2 cellular contexts compared by ENCODE assay signal in the genomic region with DNA sequence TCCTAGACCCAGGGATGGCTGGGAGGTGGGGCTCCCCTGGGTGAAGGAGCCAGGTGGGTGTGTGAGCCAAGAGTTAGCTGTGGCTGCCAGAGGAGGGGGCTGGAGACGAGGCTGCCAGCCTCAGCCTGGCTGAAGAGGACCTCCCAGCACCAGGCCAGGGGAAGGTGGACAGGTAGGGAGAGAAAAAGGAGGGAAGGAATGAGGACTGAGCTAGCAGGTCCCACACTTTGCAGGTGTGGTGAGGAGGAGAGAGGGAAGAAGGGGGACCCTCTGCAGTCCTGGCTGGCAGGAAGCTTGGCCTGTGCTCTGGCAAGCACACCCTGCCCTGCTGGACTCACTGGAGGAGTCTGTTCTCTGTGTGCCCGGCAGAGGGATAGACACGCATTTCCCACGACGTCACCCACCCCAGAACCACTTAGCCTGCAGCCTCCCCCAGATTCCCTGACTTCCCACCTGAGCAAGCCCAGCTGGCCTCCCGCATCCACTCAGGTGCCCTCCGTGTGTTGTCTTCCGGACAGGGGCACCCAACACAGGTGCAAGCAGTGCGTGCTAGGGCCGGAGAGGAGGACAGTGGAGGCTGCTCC.
TF ChIP-seq lines count a peak whose summit lies in the region.

No MANE protein-coding gene starts in this region.

TF ChIP-seq in A549, 52 proteins besides CTCF, POLR2A, EP300 and RAD21 (continued from another document):
- TF ChIP-seq, protein P1, sequence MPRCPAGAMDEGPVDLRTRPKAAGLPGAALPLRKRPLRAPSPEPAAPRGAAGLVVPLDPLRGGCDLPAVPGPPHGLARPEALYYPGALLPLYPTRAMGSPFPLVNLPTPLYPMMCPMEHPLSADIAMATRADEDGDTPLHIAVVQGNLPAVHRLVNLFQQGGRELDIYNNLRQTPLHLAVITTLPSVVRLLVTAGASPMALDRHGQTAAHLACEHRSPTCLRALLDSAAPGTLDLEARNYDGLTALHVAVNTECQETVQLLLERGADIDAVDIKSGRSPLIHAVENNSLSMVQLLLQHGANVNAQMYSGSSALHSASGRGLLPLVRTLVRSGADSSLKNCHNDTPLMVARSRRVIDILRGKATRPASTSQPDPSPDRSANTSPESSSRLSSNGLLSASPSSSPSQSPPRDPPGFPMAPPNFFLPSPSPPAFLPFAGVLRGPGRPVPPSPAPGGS (IDR thresholded peaks at IDR 0.05) = no peak
- no peak for TF ChIP-seq BHLHE40 (IDR thresholded peaks at IDR 0.05; ENCODE audit: low read depth, low read length)

TF ChIP-seq in GM23338, 12 proteins besides CTCF, POLR2A, EP300 and RAD21 (continued from another document):
- TF ChIP-seq, protein P2, sequence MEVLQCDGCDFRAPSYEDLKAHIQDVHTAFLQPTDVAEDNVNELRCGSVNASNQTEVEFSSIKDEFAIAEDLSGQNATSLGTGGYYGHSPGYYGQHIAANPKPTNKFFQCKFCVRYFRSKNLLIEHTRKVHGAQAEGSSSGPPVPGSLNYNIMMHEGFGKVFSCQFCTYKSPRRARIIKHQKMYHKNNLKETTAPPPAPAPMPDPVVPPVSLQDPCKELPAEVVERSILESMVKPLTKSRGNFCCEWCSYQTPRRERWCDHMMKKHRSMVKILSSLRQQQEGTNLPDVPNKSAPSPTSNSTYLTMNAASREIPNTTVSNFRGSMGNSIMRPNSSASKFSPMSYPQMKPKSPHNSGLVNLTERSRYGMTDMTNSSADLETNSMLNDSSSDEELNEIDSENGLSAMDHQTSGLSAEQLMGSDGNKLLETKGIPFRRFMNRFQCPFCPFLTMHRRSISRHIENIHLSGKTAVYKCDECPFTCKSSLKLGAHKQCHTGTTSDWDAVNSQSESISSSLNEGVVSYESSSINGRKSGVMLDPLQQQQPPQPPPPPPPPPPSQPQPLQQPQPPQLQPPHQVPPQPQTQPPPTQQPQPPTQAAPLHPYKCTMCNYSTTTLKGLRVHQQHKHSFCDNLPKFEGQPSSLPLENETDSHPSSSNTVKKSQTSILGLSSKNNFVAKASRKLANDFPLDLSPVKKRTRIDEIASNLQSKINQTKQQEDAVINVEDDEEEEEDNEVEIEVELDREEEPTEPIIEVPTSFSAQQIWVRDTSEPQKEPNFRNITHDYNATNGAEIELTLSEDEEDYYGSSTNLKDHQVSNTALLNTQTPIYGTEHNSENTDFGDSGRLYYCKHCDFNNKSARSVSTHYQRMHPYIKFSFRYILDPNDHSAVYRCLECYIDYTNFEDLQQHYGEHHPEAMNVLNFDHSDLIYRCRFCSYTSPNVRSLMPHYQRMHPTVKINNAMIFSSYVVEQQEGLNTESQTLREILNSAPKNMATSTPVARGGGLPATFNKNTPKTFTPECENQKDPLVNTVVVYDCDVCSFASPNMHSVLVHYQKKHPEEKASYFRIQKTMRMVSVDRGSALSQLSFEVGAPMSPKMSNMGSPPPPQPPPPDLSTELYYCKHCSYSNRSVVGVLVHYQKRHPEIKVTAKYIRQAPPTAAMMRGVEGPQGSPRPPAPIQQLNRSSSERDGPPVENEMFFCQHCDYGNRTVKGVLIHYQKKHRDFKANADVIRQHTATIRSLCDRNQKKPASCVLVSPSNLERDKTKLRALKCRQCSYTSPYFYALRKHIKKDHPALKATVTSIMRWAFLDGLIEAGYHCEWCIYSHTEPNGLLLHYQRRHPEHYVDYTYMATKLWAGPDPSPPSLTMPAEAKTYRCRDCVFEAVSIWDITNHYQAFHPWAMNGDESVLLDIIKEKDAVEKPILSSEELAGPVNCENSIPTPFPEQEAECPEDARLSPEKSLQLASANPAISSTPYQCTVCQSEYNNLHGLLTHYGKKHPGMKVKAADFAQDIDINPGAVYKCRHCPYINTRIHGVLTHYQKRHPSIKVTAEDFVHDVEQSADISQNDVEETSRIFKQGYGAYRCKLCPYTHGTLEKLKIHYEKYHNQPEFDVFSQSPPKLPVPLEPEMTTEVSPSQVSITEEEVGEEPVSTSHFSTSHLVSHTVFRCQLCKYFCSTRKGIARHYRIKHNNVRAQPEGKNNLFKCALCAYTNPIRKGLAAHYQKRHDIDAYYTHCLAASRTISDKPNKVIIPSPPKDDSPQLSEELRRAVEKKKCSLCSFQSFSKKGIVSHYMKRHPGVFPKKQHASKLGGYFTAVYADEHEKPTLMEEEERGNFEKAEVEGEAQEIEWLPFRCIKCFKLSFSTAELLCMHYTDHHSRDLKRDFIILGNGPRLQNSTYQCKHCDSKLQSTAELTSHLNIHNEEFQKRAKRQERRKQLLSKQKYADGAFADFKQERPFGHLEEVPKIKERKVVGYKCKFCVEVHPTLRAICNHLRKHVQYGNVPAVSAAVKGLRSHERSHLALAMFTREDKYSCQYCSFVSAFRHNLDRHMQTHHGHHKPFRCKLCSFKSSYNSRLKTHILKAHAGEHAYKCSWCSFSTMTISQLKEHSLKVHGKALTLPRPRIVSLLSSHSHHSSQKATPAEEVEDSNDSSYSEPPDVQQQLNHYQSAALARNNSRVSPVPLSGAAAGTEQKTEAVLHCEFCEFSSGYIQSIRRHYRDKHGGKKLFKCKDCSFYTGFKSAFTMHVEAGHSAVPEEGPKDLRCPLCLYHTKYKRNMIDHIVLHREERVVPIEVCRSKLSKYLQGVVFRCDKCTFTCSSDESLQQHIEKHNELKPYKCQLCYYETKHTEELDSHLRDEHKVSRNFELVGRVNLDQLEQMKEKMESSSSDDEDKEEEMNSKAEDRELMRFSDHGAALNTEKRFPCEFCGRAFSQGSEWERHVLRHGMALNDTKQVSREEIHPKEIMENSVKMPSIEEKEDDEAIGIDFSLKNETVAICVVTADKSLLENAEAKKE (CRISPR knock-in tag; IDR thresholded peaks at IDR 0.05) = no peak
- TF ChIP-seq JUNB (IDR thresholded peaks at IDR 0.05; ENCODE audit: unreplicated experiment) = no peak
- TF ChIP-seq, protein P3, sequence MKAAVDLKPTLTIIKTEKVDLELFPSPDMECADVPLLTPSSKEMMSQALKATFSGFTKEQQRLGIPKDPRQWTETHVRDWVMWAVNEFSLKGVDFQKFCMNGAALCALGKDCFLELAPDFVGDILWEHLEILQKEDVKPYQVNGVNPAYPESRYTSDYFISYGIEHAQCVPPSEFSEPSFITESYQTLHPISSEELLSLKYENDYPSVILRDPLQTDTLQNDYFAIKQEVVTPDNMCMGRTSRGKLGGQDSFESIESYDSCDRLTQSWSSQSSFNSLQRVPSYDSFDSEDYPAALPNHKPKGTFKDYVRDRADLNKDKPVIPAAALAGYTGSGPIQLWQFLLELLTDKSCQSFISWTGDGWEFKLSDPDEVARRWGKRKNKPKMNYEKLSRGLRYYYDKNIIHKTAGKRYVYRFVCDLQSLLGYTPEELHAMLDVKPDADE (IDR thresholded peaks at IDR 0.05) = no peak
- TF ChIP-seq EZH2phosphoT487 (IDR thresholded peaks at IDR 0.05; ENCODE audit: unreplicated experiment) = no peak
